18 cellular contexts compared by ENCODE assay signal in genomic region chr2:53058526-53058925, GRCh38.
DNase-seq lines count a peak whose midpoint lies in the region; TF ChIP-seq lines count a peak whose summit lies in the region.
"Had no signal": no experiment of that assay in that cellular context is flagged by ENCODE, and none has a peak within 500 bp of the region (broad histone marks: within the 10 kb centered on the region; RNA-seq: fewer than 3 reads in every experiment).

No MANE protein-coding gene starts in this region.

- no peak for TF ChIP-seq POLR2A in suprapubic skin (IDR thresholded peaks at IDR 0.05)

- H3K9me3 ChIP-seq in suprapubic skin = no peaks in the 10 kb centered on the region
- H3K9me3 ChIP-seq: testis had no signal

- no peak for TF ChIP-seq EP300 in suprapubic skin (IDR thresholded peaks at IDR 0.05)

- no peak for TF ChIP-seq CTCF in suprapubic skin (IDR thresholded peaks at IDR 0.05)

- DNase-seq in ELR (ENCODE audit: low read depth) (peak; percentile 57), RKO (ENCODE audit: low spot score) (peak; percentile 24), fibroblast of peridontal ligament (ENCODE audit: extremely low read depth) (peak; percentile 8), myocyte (ENCODE audit: low read depth) (peak; percentile 45), suprapubic skin (ENCODE audit: low spot score in 2 of 2) (no peak), activated gamma-delta T cell (lab: John Stamatoyannopoulos, UW) (no peak), GOT3 (lab: John Stamatoyannopoulos, UW) (no peak)
- DNase-seq in central memory CD4-positive, alpha-beta T cell = no peak
- DNase-seq: activated CD4-positive, alpha-beta T cell treated with anti-CD3 and anti-CD28 coated beads for 36 hours; activated CD8-positive, alpha-beta memory T cell treated with anti-CD3 and anti-CD28 coated beads, Interleukin-2, amount 50 U/mL, for 48 hours; activated naive CD4-positive, alpha-beta T cell treated with anti-CD3 and anti-CD28 coated beads, Interleukin-2, amount 10 ng/mL, durations not matched to agents 7 days and 5 days; caudate nucleus; COR-L47; natural killer cell; NCI-H2107; Right ventricle myocardium superior; T-helper 17 cell; testis had no signal

- H3K27me3 ChIP-seq in suprapubic skin = no peaks in the 10 kb centered on the region
- H3K27me3 ChIP-seq: testis had no signal

- 77% methylated on average over 3 of the region's 3 CpGs for WGBS in suprapubic skin

- no peaks in the 10 kb centered on the region for H3K36me3 ChIP-seq in suprapubic skin

- no peak overlapping the region for H3K27ac ChIP-seq in suprapubic skin
- H3K27ac ChIP-seq: testis had no signal

- no peak overlapping the region for H3K4me3 ChIP-seq in suprapubic skin
- H3K4me3 ChIP-seq: testis had no signal

- no peaks in the 10 kb centered on the region for H3K4me1 ChIP-seq in suprapubic skin
- H3K4me1 ChIP-seq: testis had no signal

Comparison
In these comparisons a context has a peak if more than half of its experiments do, and no peak if none do; other contexts are left out.
1. DNase-seq: peak in ELR (single experiment), RKO (single experiment), fibroblast of peridontal ligament (single experiment) and myocyte (single experiment); none in central memory CD4-positive, alpha-beta T cell (single experiment), suprapubic skin (0 of 2), activated gamma-delta T cell (single experiment) and GOT3 (single experiment).